16 cellular contexts compared by ENCODE assay signal in the genomic region with DNA sequence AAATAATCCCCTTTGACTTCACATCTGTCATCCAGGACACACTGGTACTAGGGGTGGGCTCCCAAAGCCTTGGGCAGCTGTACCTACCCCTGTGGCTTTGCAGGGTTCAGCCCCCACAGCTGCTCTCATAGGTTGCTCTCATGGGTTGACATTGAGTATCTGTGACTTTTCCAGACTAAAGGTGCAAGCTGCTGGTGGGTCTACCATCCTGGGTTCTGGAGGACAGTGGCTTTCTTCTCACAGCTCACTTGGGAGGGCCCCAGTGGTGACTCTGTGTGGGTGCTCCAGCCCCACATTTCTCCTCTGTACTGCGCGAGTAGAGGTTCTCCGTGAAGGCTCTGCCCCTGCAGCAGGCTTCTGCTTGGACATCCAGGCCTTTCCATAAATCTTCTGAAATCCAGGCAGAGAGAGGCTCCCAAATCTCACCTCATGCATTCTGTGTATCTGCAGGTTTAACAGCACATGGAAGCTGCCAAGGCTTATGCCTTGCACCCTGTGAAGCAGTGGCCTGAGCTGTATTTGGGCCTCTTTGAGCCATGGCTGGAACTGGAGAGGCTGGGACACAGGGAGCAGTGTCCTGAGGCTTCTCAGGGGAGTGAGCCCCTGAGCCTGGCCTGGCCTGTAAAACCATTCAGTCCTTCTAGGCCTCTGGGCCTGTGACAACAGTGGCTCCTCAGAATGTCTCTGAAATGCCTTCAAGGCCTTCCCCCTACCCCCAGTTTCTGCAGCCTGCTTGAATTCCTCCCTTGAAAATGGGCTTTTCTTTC.
"Had no signal": no experiment of that assay in that cellular context is flagged by ENCODE, and none has a peak within 500 bp of the region (broad histone marks: within the 10 kb centered on the region; RNA-seq: fewer than 3 reads in every experiment).

No MANE protein-coding gene starts in this region.

- H3K4me3 Mint-ChIP-seq: dendritic cell treated with granulocyte-macrophage colony-stimulating factor and Interleukin-4, amounts not matched to agents 40 ng/mL and 50 ng/mL, for 4 days; effector memory CD8-positive, alpha-beta T cell; natural killer cell; neural progenitor cell had no signal

- H3K27me3 ChIP-seq: foreskin keratinocyte, neural progenitor cell, ovary, right atrium auricular region, tibial artery had no signal

- H3K36me3 ChIP-seq: ovary had no signal

- H3K4me3 ChIP-seq: mucosa of descending colon, neural progenitor cell, ovary, right atrium auricular region, tibial artery had no signal

- H3K27me3 Mint-ChIP-seq: dendritic cell treated with granulocyte-macrophage colony-stimulating factor and Interleukin-4, amounts not matched to agents 40 ng/mL and 50 ng/mL, for 4 days; effector memory CD8-positive, alpha-beta T cell had no signal

- H3K4me1 ChIP-seq: foreskin keratinocyte, neural progenitor cell, right atrium auricular region had no signal

- H3K9me3 Mint-ChIP-seq: dendritic cell treated with granulocyte-macrophage colony-stimulating factor and Interleukin-4, amounts not matched to agents 40 ng/mL and 50 ng/mL, for 4 days; effector memory CD8-positive, alpha-beta T cell; natural killer cell had no signal

- ATAC-seq: effector memory CD8-positive, alpha-beta T cell; foreskin keratinocyte; left colon; mucosa of descending colon; natural killer cell; stimulated activated naive CD8-positive, alpha-beta T cell treated with anti-CD3 and anti-CD28 coated beads, Interleukin-15, Interleukin-2, amounts not matched to agents 100 U/mL and 50 U/mL, for 24 hours had no signal

- H3K27ac Mint-ChIP-seq: dendritic cell treated with granulocyte-macrophage colony-stimulating factor and Interleukin-4, amounts not matched to agents 40 ng/mL and 50 ng/mL, for 4 days; effector memory CD8-positive, alpha-beta T cell; neural progenitor cell had no signal

- H3K4me1 Mint-ChIP-seq: neural progenitor cell had no signal

- H3K27ac ChIP-seq: foreskin keratinocyte, neural progenitor cell, ovary, right atrium auricular region, tibial artery had no signal

- H3K9me3 ChIP-seq: mucosa of descending colon, right atrium auricular region, tibial artery had no signal

- DNase-seq: cerebellar nuclear complex; effector memory CD8-positive, alpha-beta T cell; erythroblast; foreskin keratinocyte; left colon; mammary epithelial cell; mucosa of descending colon; natural killer cell; nucleus accumbens; ovary; stimulated activated CD4-positive, alpha-beta T cell treated with anti-CD3 and anti-CD28 coated beads, Interleukin-12 subunit alpha, Interleukin-12 subunit beta, amount 100 ng/mL, for 4 hours; stimulated activated naive CD8-positive, alpha-beta T cell treated with anti-CD3 and anti-CD28 coated beads, Interleukin-15, Interleukin-2, amounts not matched to agents 100 U/mL and 50 U/mL, for 24 hours; tibial artery had no signal

- H3K36me3 Mint-ChIP-seq: natural killer cell had no signal
